Comparison of ENCODE assay signal across 1 cellular context in the genomic region with DNA sequence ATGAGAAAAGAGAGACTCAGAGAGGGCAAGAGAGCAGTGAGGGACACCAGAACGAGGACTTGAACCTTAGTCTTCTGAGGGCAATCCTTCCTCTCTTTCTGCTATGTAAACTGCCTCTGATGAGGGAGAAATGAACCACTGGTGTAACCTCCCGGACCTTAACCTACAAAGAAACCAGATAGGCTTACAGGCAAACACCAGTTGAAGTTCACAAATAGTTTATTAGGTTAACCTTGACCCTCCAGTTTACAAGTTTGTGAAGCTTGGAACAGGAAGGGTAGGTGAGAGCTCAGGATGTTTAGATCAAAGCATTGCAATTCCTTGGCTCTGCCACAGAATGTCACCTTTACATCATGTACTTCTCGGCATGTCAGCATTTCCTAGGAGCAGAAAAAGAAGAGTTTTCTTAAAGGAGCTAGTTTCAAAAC.
TF ChIP-seq lines count a peak whose summit lies in the region.

No MANE protein-coding gene starts in this region.

TF ChIP-seq in HepG2, 621 proteins besides CTCF, POLR2A, EP300 and RAD21 (continued from another document and continues in another):
- TF ChIP-seq, protein P1, sequence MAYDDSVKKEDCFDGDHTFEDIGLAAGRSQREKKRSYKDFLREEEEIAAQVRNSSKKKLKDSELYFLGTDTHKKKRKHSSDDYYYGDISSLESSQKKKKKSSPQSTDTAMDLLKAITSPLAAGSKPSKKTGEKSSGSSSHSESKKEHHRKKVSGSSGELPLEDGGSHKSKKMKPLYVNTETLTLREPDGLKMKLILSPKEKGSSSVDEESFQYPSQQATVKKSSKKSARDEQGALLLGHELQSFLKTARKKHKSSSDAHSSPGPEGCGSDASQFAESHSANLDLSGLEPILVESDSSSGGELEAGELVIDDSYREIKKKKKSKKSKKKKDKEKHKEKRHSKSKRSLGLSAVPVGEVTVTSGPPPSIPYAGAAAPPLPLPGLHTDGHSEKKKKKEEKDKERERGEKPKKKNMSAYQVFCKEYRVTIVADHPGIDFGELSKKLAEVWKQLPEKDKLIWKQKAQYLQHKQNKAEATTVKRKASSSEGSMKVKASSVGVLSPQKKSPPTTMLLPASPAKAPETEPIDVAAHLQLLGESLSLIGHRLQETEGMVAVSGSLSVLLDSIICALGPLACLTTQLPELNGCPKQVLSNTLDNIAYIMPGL (CRISPR knock-in tag; IDR thresholded peaks at IDR 0.05; ENCODE audit: borderline replicate concordance in 1 of 2, low read depth in 1 of 2): no peak
- TF ChIP-seq ZNF205 (CRISPR knock-in tag; IDR thresholded peaks at IDR 0.05): 0 out of 2 replicates have a peak, but pooled peaks have one; percentile 49
- no peak for TF ChIP-seq ZNF652 (CRISPR knock-in tag; IDR thresholded peaks at IDR 0.05; ENCODE audit: borderline replicate concordance, low read depth)
- TF ChIP-seq ZZZ3 (CRISPR knock-in tag; IDR thresholded peaks at IDR 0.05; ENCODE audit: borderline replicate concordance): no peak
- TF ChIP-seq, protein P2, sequence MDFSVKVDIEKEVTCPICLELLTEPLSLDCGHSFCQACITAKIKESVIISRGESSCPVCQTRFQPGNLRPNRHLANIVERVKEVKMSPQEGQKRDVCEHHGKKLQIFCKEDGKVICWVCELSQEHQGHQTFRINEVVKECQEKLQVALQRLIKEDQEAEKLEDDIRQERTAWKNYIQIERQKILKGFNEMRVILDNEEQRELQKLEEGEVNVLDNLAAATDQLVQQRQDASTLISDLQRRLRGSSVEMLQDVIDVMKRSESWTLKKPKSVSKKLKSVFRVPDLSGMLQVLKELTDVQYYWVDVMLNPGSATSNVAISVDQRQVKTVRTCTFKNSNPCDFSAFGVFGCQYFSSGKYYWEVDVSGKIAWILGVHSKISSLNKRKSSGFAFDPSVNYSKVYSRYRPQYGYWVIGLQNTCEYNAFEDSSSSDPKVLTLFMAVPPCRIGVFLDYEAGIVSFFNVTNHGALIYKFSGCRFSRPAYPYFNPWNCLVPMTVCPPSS (IDR thresholded peaks at IDR 0.05): no peak
- TF ChIP-seq TEAD2 (CRISPR knock-in tag; IDR thresholded peaks at IDR 0.05): no peak
- no peak for TF ChIP-seq ZFP62 (CRISPR knock-in tag; IDR thresholded peaks at IDR 0.05)
- TF ChIP-seq, protein P3, sequence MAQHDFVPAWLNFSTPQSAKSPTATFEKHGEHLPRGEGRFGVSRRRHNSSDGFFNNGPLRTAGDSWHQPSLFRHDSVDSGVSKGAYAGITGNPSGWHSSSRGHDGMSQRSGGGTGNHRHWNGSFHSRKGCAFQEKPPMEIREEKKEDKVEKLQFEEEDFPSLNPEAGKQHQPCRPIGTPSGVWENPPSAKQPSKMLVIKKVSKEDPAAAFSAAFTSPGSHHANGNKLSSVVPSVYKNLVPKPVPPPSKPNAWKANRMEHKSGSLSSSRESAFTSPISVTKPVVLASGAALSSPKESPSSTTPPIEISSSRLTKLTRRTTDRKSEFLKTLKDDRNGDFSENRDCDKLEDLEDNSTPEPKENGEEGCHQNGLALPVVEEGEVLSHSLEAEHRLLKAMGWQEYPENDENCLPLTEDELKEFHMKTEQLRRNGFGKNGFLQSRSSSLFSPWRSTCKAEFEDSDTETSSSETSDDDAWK (CRISPR knock-in tag; IDR thresholded peaks at IDR 0.05): no peak
- no peak for TF ChIP-seq ZSCAN20 (CRISPR knock-in tag; IDR thresholded peaks at IDR 0.05; ENCODE audit: borderline replicate concordance)
- no peak for TF ChIP-seq TMF1 (CRISPR knock-in tag; IDR thresholded peaks at IDR 0.05; ENCODE audit: low read depth)
- TF ChIP-seq ZNF720 (CRISPR knock-in tag; IDR thresholded peaks at IDR 0.05): no peak
- TF ChIP-seq, protein P4, sequence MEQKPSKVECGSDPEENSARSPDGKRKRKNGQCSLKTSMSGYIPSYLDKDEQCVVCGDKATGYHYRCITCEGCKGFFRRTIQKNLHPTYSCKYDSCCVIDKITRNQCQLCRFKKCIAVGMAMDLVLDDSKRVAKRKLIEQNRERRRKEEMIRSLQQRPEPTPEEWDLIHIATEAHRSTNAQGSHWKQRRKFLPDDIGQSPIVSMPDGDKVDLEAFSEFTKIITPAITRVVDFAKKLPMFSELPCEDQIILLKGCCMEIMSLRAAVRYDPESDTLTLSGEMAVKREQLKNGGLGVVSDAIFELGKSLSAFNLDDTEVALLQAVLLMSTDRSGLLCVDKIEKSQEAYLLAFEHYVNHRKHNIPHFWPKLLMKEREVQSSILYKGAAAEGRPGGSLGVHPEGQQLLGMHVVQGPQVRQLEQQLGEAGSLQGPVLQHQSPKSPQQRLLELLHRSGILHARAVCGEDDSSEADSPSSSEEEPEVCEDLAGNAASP (CRISPR knock-in tag; IDR thresholded peaks at IDR 0.05; ENCODE audit: borderline replicate concordance): no peak; the same call in none of the 2 replicates
- TF ChIP-seq RXRB (CRISPR knock-in tag; IDR thresholded peaks at IDR 0.05; ENCODE audit: borderline replicate concordance): peak; percentile 92
- no peak for TF ChIP-seq IRF2 (CRISPR knock-in tag; IDR thresholded peaks at IDR 0.05)
- peak; percentile 33; the same call in 1 of the 2 replicates for TF ChIP-seq THAP11 (CRISPR knock-in tag; IDR thresholded peaks at IDR 0.05)
- no peak for TF ChIP-seq YEATS4 (CRISPR knock-in tag; IDR thresholded peaks at IDR 0.05; ENCODE audit: borderline replicate concordance)
- TF ChIP-seq EZH2 (conservative IDR thresholded peaks at IDR 0.05; ENCODE audit: low read depth, low read length): no peak
- TF ChIP-seq NONO (IDR thresholded peaks at IDR 0.05): no peak
- TF ChIP-seq NONO (CRISPR knock-in tag; conservative IDR thresholded peaks at IDR 0.05): peak; percentile 48; the same call in 1 of the 2 replicates
- TF ChIP-seq, protein P5, sequence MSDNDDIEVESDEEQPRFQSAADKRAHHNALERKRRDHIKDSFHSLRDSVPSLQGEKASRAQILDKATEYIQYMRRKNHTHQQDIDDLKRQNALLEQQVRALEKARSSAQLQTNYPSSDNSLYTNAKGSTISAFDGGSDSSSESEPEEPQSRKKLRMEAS (IDR thresholded peaks at IDR 0.05): no peak
- no peak for TF ChIP-seq ARNT (IDR thresholded peaks at IDR 0.05)
- no peak for TF ChIP-seq NFE2L2 (IDR thresholded peaks at IDR 0.05; ENCODE audit: low read length)
- no peak for TF ChIP-seq ZNF543 (CRISPR knock-in tag; IDR thresholded peaks at IDR 0.05)
- TF ChIP-seq FOXJ3 (CRISPR knock-in tag; IDR thresholded peaks at IDR 0.05; ENCODE audit: borderline replicate concordance): peak; percentile 72; the same call in 1 of the 2 replicates
- TF ChIP-seq ZNF552 (CRISPR knock-in tag; IDR thresholded peaks at IDR 0.05; ENCODE audit: borderline replicate concordance): no peak
- TF ChIP-seq GPN1 (CRISPR knock-in tag; IDR thresholded peaks at IDR 0.05; ENCODE audit: borderline replicate concordance): no peak
- TF ChIP-seq RFX5 (IDR thresholded peaks at IDR 0.05; ENCODE audit: low read depth, low read length): no peak
- no peak for TF ChIP-seq ATF7-NPFF (CRISPR knock-in tag; IDR thresholded peaks at IDR 0.05; ENCODE audit: low read depth)
- TF ChIP-seq, protein P6, sequence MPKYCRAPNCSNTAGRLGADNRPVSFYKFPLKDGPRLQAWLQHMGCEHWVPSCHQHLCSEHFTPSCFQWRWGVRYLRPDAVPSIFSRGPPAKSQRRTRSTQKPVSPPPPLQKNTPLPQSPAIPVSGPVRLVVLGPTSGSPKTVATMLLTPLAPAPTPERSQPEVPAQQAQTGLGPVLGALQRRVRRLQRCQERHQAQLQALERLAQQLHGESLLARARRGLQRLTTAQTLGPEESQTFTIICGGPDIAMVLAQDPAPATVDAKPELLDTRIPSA (CRISPR knock-in tag; IDR thresholded peaks at IDR 0.05; ENCODE audit: borderline replicate concordance): no peak
- TF ChIP-seq BORCS8-MEF2B (CRISPR knock-in tag; IDR thresholded peaks at IDR 0.05): no peak
- TF ChIP-seq MATR3 (CRISPR knock-in tag; IDR thresholded peaks at IDR 0.05): no peak
- TF ChIP-seq, protein P7, sequence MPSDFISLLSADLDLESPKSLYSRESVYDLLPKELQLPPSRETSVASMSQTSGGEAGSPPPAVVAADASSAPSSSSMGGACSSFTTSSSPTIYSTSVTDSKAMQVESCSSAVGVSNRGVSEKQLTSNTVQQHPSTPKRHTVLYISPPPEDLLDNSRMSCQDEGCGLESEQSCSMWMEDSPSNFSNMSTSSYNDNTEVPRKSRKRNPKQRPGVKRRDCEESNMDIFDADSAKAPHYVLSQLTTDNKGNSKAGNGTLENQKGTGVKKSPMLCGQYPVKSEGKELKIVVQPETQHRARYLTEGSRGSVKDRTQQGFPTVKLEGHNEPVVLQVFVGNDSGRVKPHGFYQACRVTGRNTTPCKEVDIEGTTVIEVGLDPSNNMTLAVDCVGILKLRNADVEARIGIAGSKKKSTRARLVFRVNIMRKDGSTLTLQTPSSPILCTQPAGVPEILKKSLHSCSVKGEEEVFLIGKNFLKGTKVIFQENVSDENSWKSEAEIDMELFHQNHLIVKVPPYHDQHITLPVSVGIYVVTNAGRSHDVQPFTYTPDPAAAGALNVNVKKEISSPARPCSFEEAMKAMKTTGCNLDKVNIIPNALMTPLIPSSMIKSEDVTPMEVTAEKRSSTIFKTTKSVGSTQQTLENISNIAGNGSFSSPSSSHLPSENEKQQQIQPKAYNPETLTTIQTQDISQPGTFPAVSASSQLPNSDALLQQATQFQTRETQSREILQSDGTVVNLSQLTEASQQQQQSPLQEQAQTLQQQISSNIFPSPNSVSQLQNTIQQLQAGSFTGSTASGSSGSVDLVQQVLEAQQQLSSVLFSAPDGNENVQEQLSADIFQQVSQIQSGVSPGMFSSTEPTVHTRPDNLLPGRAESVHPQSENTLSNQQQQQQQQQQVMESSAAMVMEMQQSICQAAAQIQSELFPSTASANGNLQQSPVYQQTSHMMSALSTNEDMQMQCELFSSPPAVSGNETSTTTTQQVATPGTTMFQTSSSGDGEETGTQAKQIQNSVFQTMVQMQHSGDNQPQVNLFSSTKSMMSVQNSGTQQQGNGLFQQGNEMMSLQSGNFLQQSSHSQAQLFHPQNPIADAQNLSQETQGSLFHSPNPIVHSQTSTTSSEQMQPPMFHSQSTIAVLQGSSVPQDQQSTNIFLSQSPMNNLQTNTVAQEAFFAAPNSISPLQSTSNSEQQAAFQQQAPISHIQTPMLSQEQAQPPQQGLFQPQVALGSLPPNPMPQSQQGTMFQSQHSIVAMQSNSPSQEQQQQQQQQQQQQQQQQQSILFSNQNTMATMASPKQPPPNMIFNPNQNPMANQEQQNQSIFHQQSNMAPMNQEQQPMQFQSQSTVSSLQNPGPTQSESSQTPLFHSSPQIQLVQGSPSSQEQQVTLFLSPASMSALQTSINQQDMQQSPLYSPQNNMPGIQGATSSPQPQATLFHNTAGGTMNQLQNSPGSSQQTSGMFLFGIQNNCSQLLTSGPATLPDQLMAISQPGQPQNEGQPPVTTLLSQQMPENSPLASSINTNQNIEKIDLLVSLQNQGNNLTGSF (CRISPR knock-in tag; IDR thresholded peaks at IDR 0.05): no peak
- TF ChIP-seq ZNF33B (CRISPR knock-in tag; IDR thresholded peaks at IDR 0.05): no peak
- TF ChIP-seq ZNF577 (CRISPR knock-in tag; IDR thresholded peaks at IDR 0.05; ENCODE audit: borderline replicate concordance, low read depth): no peak
- TF ChIP-seq, protein P8, sequence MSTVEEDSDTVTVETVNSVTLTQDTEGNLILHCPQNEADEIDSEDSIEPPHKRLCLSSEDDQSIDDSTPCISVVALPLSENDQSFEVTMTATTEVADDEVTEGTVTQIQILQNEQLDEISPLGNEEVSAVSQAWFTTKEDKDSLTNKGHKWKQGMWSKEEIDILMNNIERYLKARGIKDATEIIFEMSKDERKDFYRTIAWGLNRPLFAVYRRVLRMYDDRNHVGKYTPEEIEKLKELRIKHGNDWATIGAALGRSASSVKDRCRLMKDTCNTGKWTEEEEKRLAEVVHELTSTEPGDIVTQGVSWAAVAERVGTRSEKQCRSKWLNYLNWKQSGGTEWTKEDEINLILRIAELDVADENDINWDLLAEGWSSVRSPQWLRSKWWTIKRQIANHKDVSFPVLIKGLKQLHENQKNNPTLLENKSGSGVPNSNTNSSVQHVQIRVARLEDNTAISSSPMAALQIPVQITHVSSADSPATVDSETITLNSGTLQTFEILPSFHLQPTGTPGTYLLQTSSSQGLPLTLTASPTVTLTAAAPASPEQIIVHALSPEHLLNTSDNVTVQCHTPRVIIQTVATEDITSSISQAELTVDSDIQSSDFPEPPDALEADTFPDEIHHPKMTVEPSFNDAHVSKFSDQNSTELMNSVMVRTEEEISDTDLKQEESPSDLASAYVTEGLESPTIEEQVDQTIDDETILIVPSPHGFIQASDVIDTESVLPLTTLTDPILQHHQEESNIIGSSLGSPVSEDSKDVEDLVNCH (CRISPR knock-in tag; IDR thresholded peaks at IDR 0.05): no peak
- no peak for TF ChIP-seq JUNB (CRISPR knock-in tag; IDR thresholded peaks at IDR 0.05; ENCODE audit: borderline replicate concordance)
- TF ChIP-seq, protein P9, sequence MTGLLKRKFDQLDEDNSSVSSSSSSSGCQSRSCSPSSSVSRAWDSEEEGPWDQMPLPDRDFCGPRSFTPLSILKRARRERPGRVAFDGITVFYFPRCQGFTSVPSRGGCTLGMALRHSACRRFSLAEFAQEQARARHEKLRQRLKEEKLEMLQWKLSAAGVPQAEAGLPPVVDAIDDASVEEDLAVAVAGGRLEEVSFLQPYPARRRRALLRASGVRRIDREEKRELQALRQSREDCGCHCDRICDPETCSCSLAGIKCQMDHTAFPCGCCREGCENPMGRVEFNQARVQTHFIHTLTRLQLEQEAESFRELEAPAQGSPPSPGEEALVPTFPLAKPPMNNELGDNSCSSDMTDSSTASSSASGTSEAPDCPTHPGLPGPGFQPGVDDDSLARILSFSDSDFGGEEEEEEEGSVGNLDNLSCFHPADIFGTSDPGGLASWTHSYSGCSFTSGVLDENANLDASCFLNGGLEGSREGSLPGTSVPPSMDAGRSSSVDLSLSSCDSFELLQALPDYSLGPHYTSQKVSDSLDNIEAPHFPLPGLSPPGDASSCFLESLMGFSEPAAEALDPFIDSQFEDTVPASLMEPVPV (CRISPR knock-in tag; IDR thresholded peaks at IDR 0.05): no peak
- no peak for TF ChIP-seq MBD4 (IDR thresholded peaks at IDR 0.05; ENCODE audit: borderline replicate concordance, low read length)
- TF ChIP-seq, protein P10, sequence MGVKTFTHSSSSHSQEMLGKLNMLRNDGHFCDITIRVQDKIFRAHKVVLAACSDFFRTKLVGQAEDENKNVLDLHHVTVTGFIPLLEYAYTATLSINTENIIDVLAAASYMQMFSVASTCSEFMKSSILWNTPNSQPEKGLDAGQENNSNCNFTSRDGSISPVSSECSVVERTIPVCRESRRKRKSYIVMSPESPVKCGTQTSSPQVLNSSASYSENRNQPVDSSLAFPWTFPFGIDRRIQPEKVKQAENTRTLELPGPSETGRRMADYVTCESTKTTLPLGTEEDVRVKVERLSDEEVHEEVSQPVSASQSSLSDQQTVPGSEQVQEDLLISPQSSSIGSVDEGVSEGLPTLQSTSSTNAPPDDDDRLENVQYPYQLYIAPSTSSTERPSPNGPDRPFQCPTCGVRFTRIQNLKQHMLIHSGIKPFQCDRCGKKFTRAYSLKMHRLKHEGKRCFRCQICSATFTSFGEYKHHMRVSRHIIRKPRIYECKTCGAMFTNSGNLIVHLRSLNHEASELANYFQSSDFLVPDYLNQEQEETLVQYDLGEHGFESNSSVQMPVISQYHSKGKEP (CRISPR knock-in tag; IDR thresholded peaks at IDR 0.05): no peak
- peak; percentile 12; the same call in 1 of the 2 replicates for TF ChIP-seq SIX4 (CRISPR knock-in tag; IDR thresholded peaks at IDR 0.05)
- no peak for TF ChIP-seq ZIK1 (CRISPR knock-in tag; IDR thresholded peaks at IDR 0.05; ENCODE audit: borderline replicate concordance, low read depth)
- no peak for TF ChIP-seq SAFB2 (CRISPR knock-in tag; IDR thresholded peaks at IDR 0.05; ENCODE audit: borderline replicate concordance, low read depth)
- TF ChIP-seq SNRNP70 (IDR thresholded peaks at IDR 0.05; ENCODE audit: low read depth, low read length): no peak
- TF ChIP-seq KMT2A (CRISPR knock-in tag; IDR thresholded peaks at IDR 0.05): no peak
- no peak for TF ChIP-seq ARHGAP35 (CRISPR knock-in tag; IDR thresholded peaks at IDR 0.05; ENCODE audit: borderline replicate concordance)
- TF ChIP-seq ZNF234 (CRISPR knock-in tag; conservative IDR thresholded peaks at IDR 0.05): no peak
